Comparison of ENCODE assay signal across 10 cellular contexts in the genomic region with DNA sequence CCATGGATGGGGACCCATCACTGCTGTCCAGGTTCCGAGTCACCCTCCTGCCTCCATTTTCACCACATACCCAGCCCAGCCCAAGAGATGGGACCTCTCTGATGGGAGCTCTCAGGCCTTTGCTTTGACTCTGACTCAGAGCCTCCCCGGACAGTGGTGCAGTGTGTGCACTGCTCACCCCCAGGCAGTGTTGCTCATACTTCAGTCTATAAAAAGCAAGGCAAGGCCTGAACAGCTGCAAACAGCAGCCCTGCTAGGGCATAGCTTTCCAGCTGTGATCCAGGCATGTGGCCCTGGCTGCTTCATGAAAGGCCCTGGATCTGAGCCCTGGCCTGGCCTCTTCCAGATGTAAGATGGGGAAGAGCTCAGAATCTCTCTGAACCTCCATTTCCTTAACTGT.
DNase-seq lines count a peak whose midpoint lies in the region; ATAC-seq and TF ChIP-seq lines count a peak whose summit lies in the region.
"Had no signal": no experiment of that assay in that cellular context is flagged by ENCODE, and none has a peak within 500 bp of the region (broad histone marks: within the 10 kb centered on the region; RNA-seq: fewer than 3 reads in every experiment).

No MANE protein-coding gene starts in this region.

- no peak overlapping the region for H2BK20ac ChIP-seq in H9 (ENCODE audit: low read depth, low read length, poor library complexity, severe bottlenecking)

- H3K23ac ChIP-seq in H9 (ENCODE audit: insufficient read length, low read depth, low read length) = no peak overlapping the region

- H3K9me3 ChIP-seq in aorta (ENCODE audit: control insufficient read depth, low read length) (no peaks in the 10 kb centered on the region), H9 (ENCODE audit: control insufficient read depth, low read depth, low read length) (no peaks in the 10 kb centered on the region)
- H3K9me3 ChIP-seq: thoracic aorta had no signal

- H3K4me3 ChIP-seq in aorta (ENCODE audit: low read length in 2 of 2) = no peak overlapping the region
- H3K4me3 ChIP-seq: thoracic aorta had no signal

- peak; percentile 38 to 59 for DNase-seq in stimulated activated CD4-positive, alpha-beta T cell treated with anti-CD3 and anti-CD28 coated beads, Interleukin-2, amount 100 ng/mL, for 24 hours
- DNase-seq in stimulated activated CD4-positive, alpha-beta T cell treated with anti-CD3 and anti-CD28 coated beads, Interleukin-12 subunit alpha, Interleukin-12 subunit beta, amount 100 ng/mL, for 4 hours = no peak
- peak; percentile 56 for DNase-seq in activated T-cell treated with anti-CD3 and anti-CD28 coated beads, Interleukin-2, amount 50 U/mL, for 1 hour
- DNase-seq in glomerular visceral epithelial cell (ENCODE audit: extremely low spot score) (peak; percentile 81), aorta (peak in 1 of 2 donors; percentile 59), HEK293T (ENCODE audit: extremely low spot score) (no peak), H9 (no peak), NCI-H2171 treated with DMSO at 0.1 percent for 48 hours (lab: John Stamatoyannopoulos, UW) (no peak)
- DNase-seq: DMS79 had no signal

- H3K27ac ChIP-seq in aorta (ENCODE audit: low read depth in 1 of 2, low read length in 2 of 2) (no peak overlapping the region), H9 (ENCODE audit: insufficient read length, low read depth, low read length) (no peak overlapping the region)

- no peak overlapping the region for H3K18ac ChIP-seq in H9 (ENCODE audit: insufficient read length, low read depth, low read length)

- no peak overlapping the region for H2AK5ac ChIP-seq in H9 (ENCODE audit: insufficient read length, low read length)

- H3K4ac ChIP-seq in H9 (ENCODE audit: low read depth, low read length) = no peak overlapping the region

- no peak overlapping the region for H4K5ac ChIP-seq in H9 (ENCODE audit: insufficient read length, low read depth, low read length)

- H3K9me3 Mint-ChIP-seq in H9 = no peaks in the 10 kb centered on the region; a peak in 1 of 5 replicates

- no peaks in the 10 kb centered on the region for H3K79me1 ChIP-seq in H9 (ENCODE audit: insufficient read depth, low read depth, low read length, poor library complexity, severe bottlenecking)

- no peak overlapping the region for H2BK15ac ChIP-seq in H9 (ENCODE audit: low read depth, low read length)

- no peak overlapping the region for H2BK5ac ChIP-seq in H9 (ENCODE audit: insufficient read length, low read length)

- H3K36me3 Mint-ChIP-seq in H9 (ENCODE audit: insufficient read depth in 1 of 3, low read depth in 3 of 3) = no peaks in the 10 kb centered on the region

- H2BK12ac ChIP-seq in H9 (ENCODE audit: insufficient read length, low read depth, low read length) = no peak overlapping the region

- no peaks in the 10 kb centered on the region for H3K79me2 ChIP-seq in H9 (ENCODE audit: insufficient read depth, low read length)

- H3K4me3 Mint-ChIP-seq in H9 = no peak overlapping the region

- H3K36me3 ChIP-seq in aorta (ENCODE audit: control insufficient read depth in 1 of 2, insufficient read depth in 2 of 2, low read length in 1 of 2) = no peaks in the 10 kb centered on the region
- H3K36me3 ChIP-seq: thoracic aorta had no signal

- intact Hi-C loops in aorta (cut with DNase I) = loop anchor here in 1 of 2 donors (2.0 kb wide), 1 partner anchor 211 kb away; no protein-coding TSS in a partner anchor

- ATAC-seq in aorta (ENCODE audit: low FRiP score) = peak; percentile 29

- TF ChIP-seq CTCF in H9 (conservative IDR thresholded peaks at IDR 0.05) = no peak

- H3K4me2 ChIP-seq in H9 (ENCODE audit: insufficient read depth, insufficient read length, low read length) = no peak overlapping the region

- CTCF ChIA-PET in HEK293T (lab: Yijun Ruan, JAX) = interaction anchor here (0.6 to 2.3 kb wide), 10 partner anchors 10 to 968 kb away, joined by 3 to 8 read pairs (median 3); a partner anchor contains a TSS

- H3K23me2 ChIP-seq in H9 (ENCODE audit: insufficient read length, low read depth, low read length, poor library complexity, severe bottlenecking) = no peaks in the 10 kb centered on the region

- no peak overlapping the region for H3K27ac Mint-ChIP-seq in H9

- H3K4me1 Mint-ChIP-seq in H9 = peaks cover 25 to 26% of the 10 kb centered on the region in 2 experiments

- no peak overlapping the region for H4K8ac ChIP-seq in H9 (replicated peaks; ENCODE audit: insufficient read length, low read depth, low read length)

- no peak overlapping the region for H2BK120ac ChIP-seq in H9 (ENCODE audit: low read depth, low read length, poor library complexity, severe bottlenecking)

- H3K4me1 ChIP-seq in aorta (ENCODE audit: control insufficient read depth in 1 of 2, insufficient read depth in 2 of 2, low read length in 2 of 2) (no peaks in the 10 kb centered on the region), H9 (ENCODE audit: insufficient read depth, low read length) (no peaks in the 10 kb centered on the region)

- no peak overlapping the region for H3T11ph ChIP-seq in H9 (ENCODE audit: low read length)

- no peak overlapping the region for H4K91ac ChIP-seq in H9 (ENCODE audit: insufficient read length, low read depth, low read length)

- peaks cover 5% of the 10 kb centered on the region for H3K27me3 Mint-ChIP-seq in H9 (ENCODE audit: low read depth)

- H3K56ac ChIP-seq in H9 (ENCODE audit: insufficient read length, low read depth, low read length) = no peak overlapping the region

- WGBS in aorta, 2 donors = 63 to 75% methylated on average over 2 of the region's 2 CpGs
- no CpG with 5 or more reads among the region's 2 CpGs for WGBS in H9 (ENCODE audit: extremely low coverage, insufficient read length, low lambda C conversion rate)

- no peak overlapping the region for H3K14ac ChIP-seq in H9 (ENCODE audit: insufficient read depth, low read length)

- H3K9ac ChIP-seq in H9 (ENCODE audit: extremely low read depth, insufficient read length, low read length) = no peak overlapping the region

- H4K20me1 ChIP-seq in H9 (ENCODE audit: control insufficient read depth, insufficient read depth, insufficient read length) = no peaks in the 10 kb centered on the region

- H2AFZ ChIP-seq in H9 (ENCODE audit: low read length) = no peak overlapping the region

- H3K27me3 ChIP-seq in aorta (ENCODE audit: control insufficient read depth in 1 of 2, insufficient read depth in 2 of 2, low read length in 1 of 2) = no peaks in the 10 kb centered on the region
- H3K27me3 ChIP-seq in H9 (ENCODE audit: insufficient read depth, low read length) = no peaks in the 10 kb centered on the region

- POLR2A ChIA-PET in HEK293T (lab: Yijun Ruan, JAX) = no interaction called here

TF ChIP-seq in HEK293T, 16 proteins besides CTCF, POLR2A, EP300 and RAD21:
- TF ChIP-seq ELF4 (IDR thresholded peaks at IDR 0.05) (no peak), ZNF384 (IDR thresholded peaks at IDR 0.05) (no peak), BHLHE40 (IDR thresholded peaks at IDR 0.05; ENCODE audit: borderline replicate concordance) (no peak), NFRKB (IDR thresholded peaks at IDR 0.05) (no peak), SUZ12 (IDR thresholded peaks at IDR 0.05) (no peak), FOXA1 (IDR thresholded peaks at IDR 0.05) (no peak), TARDBP (IDR thresholded peaks at IDR 0.05) (no peak), FOXK2 (IDR thresholded peaks at IDR 0.05) (no peak)

Comparison
In these comparisons a context has a peak if more than half of its experiments do, and no peak if none do; other contexts are left out.
1. DNase-seq: peak in stimulated activated CD4-positive, alpha-beta T cell treated with anti-CD3 and anti-CD28 coated beads, Interleukin-2, amount 100 ng/mL, for 24 hours (2 of 2), activated T-cell treated with anti-CD3 and anti-CD28 coated beads, Interleukin-2, amount 50 U/mL, for 1 hour (single experiment) and glomerular visceral epithelial cell (single experiment); none in stimulated activated CD4-positive, alpha-beta T cell treated with anti-CD3 and anti-CD28 coated beads, Interleukin-12 subunit alpha, Interleukin-12 subunit beta, amount 100 ng/mL, for 4 hours (single experiment), HEK293T (single experiment), H9 (single experiment) and NCI-H2171 treated with DMSO at 0.1 percent for 48 hours (single experiment).